In genomic region chr5:69166686-69167487, GRCh38 we compare ENCODE assay signal across 8 cellular contexts.
A peak's percentile ranks its signal among the peaks of the same experiment; 100 is the strongest.
DNase-seq lines count a peak whose midpoint lies in the region; ATAC-seq and TF ChIP-seq lines count a peak whose summit lies in the region.

TSS of gene CCNB1 (plus strand) at chr5:69167150. CDS start at chr5:69167263, 113 bp downstream.

- DNase-seq in AML-193 (lab: John Stamatoyannopoulos, UW) = peak; percentile 95 to 96
- peak; percentile 89 for DNase-seq in NCI-H446 treated with DMSO at 0.1 percent for 48 hours (lab: John Stamatoyannopoulos, UW)
- peak; percentile 95 for DNase-seq in activated CD4-positive, CD25-positive, alpha-beta regulatory T cell treated with anti-CD3 and anti-CD28 coated beads, Interleukin-2, amount 50 U/mL, for 16 hours (ENCODE audit: low read depth, low spot score)
- peak; percentile 98 for DNase-seq in cerebellar cortex (ENCODE audit: low spot score)
- DNase-seq in islet precursor cell = peak; percentile 99
- DNase-seq in stimulated activated CD4-positive, alpha-beta T cell treated with anti-CD3 and anti-CD28 coated beads, Interleukin-12 subunit alpha, Interleukin-12 subunit beta, amount 100 ng/mL, for 4 hours = peak; percentile 98

- peak; percentile 72 for TF ChIP-seq POLR2A in GM19099 (IDR thresholded peaks at IDR 0.05; ENCODE audit: extremely low read depth, insufficient read length, low read depth)

- peak; percentile 97 for ATAC-seq in HG03378 (IDR thresholded peaks at IDR 0.05; ENCODE audit: unreplicated experiment)

Comparison
In these comparisons a context has a peak if more than half of its experiments do, and no peak if none do; other contexts are left out.
1. Peak in every context shown above with its lines: DNase-seq and ATAC-seq.